In genomic region chr17:81034779-81035388, GRCh38 we compare ENCODE assay signal across 8 cellular contexts. TPM values are rescaled to one million over a fixed set of nuclear protein-coding genes. Genes with fewer than 3 reads are reported as not detected.
DNase-seq lines count a peak whose midpoint lies in the region; TF ChIP-seq lines count a peak whose summit lies in the region.

A gene with protein sequence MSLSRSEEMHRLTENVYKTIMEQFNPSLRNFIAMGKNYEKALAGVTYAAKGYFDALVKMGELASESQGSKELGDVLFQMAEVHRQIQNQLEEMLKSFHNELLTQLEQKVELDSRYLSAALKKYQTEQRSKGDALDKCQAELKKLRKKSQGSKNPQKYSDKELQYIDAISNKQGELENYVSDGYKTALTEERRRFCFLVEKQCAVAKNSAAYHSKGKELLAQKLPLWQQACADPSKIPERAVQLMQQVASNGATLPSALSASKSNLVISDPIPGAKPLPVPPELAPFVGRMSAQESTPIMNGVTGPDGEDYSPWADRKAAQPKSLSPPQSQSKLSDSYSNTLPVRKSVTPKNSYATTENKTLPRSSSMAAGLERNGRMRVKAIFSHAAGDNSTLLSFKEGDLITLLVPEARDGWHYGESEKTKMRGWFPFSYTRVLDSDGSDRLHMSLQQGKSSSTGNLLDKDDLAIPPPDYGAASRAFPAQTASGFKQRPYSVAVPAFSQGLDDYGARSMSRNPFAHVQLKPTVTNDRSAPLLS (plus strand): TSS chr17:81035151. CDS start chr17:81035255, 104 bp downstream.

- H3K9me3 ChIP-seq in HEK293 (ENCODE audit: control insufficient read depth, insufficient read depth, low read depth, low read length): no peaks in the 10 kb centered on the region
- H3K9me3 ChIP-seq in adipocyte (ENCODE audit: control insufficient read depth, low read length): no peaks in the 10 kb centered on the region
- H3K9me3 ChIP-seq in cardiac muscle cell (ENCODE audit: low read depth): no peaks in the 10 kb centered on the region
- H3K9me3 ChIP-seq in parathyroid adenoma (ENCODE audit: control insufficient read depth, low read length): no peaks in the 10 kb centered on the region
- H3K9me3 ChIP-seq in thymus (ENCODE audit: control insufficient read depth): no peaks in the 10 kb centered on the region

- H3K36me3 ChIP-seq in HEK293 (ENCODE audit: control insufficient read depth in 2 of 2, insufficient read depth in 1 of 2, low read length in 2 of 2) (peaks cover 0 to 39% of the 10 kb centered on the region in 2 experiments; a peak in 1 of 3 replicates), adipocyte (ENCODE audit: control insufficient read depth, insufficient read depth, low read length, severe bottlenecking) (no peaks in the 10 kb centered on the region), cardiac muscle cell (no peaks in the 10 kb centered on the region), parathyroid adenoma (ENCODE audit: control insufficient read depth, insufficient read depth, low read length) (no peaks in the 10 kb centered on the region), thymus (ENCODE audit: control insufficient read depth, insufficient read depth) (no peaks in the 10 kb centered on the region)

- POLR2A ChIA-PET in HEK293 (lab: Yijun Ruan, JAX): interaction anchor here (0.6 to 3.9 kb wide), 14 partner anchors 9 to 326 kb away, joined by 3 to 23 read pairs (median 4); no protein-coding TSS in a partner anchor

- H3K27ac ChIP-seq in HEK293 (ENCODE audit: extremely low read depth, low read depth, low read length) (peak within 1 kb of the TSS; percentile 58; the same call in 1 of the 2 replicates), cardiac muscle cell (no peak within 1 kb of the TSS), parathyroid adenoma (peak within 1 kb of the TSS; percentile 9), thymus (ENCODE audit: low read depth) (no peak within 1 kb of the TSS)

- 1% methylated on average over 76 of the region's 76 CpGs for WGBS in thymus

- H3K4me3 ChIP-seq in HEK293 (ENCODE audit: low read depth, low read length) (peak within 1 kb of the TSS; percentile 75), adipocyte (ENCODE audit: low read length) (peak within 1 kb of the TSS; percentile 87), cardiac muscle cell (peak within 1 kb of the TSS; percentile 71), parathyroid adenoma (ENCODE audit: low read depth, low read length) (peak within 1 kb of the TSS; percentile 76), thymus (ENCODE audit: low read length) (peak within 1 kb of the TSS; percentile 63)

- H3K4me2 ChIP-seq in parathyroid adenoma (ENCODE audit: low read length): peak within 1 kb of the TSS; percentile 97

- H2AFZ ChIP-seq in parathyroid adenoma: peak within 1 kb of the TSS; percentile 54

- CTCF ChIA-PET in HEK293 (lab: Yijun Ruan, JAX): interaction anchor here (0.6 to 4.3 kb wide), 3 partner anchors 12 to 63 kb away, joined by 4 to 24 read pairs (median 7); no protein-coding TSS in a partner anchor

- H3K9ac ChIP-seq in adipocyte (ENCODE audit: low read length) (peak within 1 kb of the TSS; percentile 78), parathyroid adenoma (no peak within 1 kb of the TSS)

- DNase-seq in G401 (ENCODE audit: low spot score): peak; percentile 97
- DNase-seq in NCI-H1105 (lab: John Stamatoyannopoulos, UW): peak; percentile 88
- peak; percentile 89 for DNase-seq in SW480 (ENCODE audit: low spot score)
- DNase-seq in adipocyte (ENCODE audit: low read depth): peak; percentile 98
- DNase-seq in cardiac muscle cell (ENCODE audit: low read depth in 1 of 2, low spot score in 1 of 2): peak; percentile 97

- TF ChIP-seq CTCF in HEK293 (tag by site-specific recombination; IDR thresholded peaks at IDR 0.05) (peak; percentile 47; the same call in 1 of the 2 replicates), cardiac muscle cell (IDR thresholded peaks at IDR 0.05; ENCODE audit: low read depth, low read length) (peak; percentile 7), parathyroid adenoma (IDR thresholded peaks at IDR 0.05) (no peak)

- H3K27me3 ChIP-seq in adipocyte (replicated peaks; ENCODE audit: control insufficient read depth, insufficient read depth, low read length) (no peaks in the 10 kb centered on the region), cardiac muscle cell (no peaks in the 10 kb centered on the region), parathyroid adenoma (ENCODE audit: control insufficient read depth, insufficient read depth, low read length) (no peaks in the 10 kb centered on the region), thymus (ENCODE audit: control insufficient read depth, insufficient read depth) (peaks cover 17% of the 10 kb centered on the region)

- peaks cover 4% of the 10 kb centered on the region; the same call in 1 of the 2 replicates for H3K4me1 ChIP-seq in HEK293 (ENCODE audit: control insufficient read depth, insufficient read depth, low read length)
- H3K4me1 ChIP-seq in adipocyte (ENCODE audit: control insufficient read depth, insufficient read depth, low read length): peaks cover 29% of the 10 kb centered on the region
- peaks cover 4% of the 10 kb centered on the region for H3K4me1 ChIP-seq in cardiac muscle cell (ENCODE audit: low read depth)
- peaks cover 15% of the 10 kb centered on the region for H3K4me1 ChIP-seq in parathyroid adenoma
- H3K4me1 ChIP-seq in thymus (ENCODE audit: control insufficient read depth, insufficient read depth, low read length): peaks cover 10% of the 10 kb centered on the region

- peaks cover 5% of the 10 kb centered on the region for H3K79me2 ChIP-seq in parathyroid adenoma

- in situ Hi-C loops in G401 (cut with HindIII; ENCODE audit: low sequenced_read_pairs): no loop called here

TF ChIP-seq in HEK293, 187 proteins besides CTCF, POLR2A, EP300 and RAD21 (continues in another document):
- TF ChIP-seq, protein P1, sequence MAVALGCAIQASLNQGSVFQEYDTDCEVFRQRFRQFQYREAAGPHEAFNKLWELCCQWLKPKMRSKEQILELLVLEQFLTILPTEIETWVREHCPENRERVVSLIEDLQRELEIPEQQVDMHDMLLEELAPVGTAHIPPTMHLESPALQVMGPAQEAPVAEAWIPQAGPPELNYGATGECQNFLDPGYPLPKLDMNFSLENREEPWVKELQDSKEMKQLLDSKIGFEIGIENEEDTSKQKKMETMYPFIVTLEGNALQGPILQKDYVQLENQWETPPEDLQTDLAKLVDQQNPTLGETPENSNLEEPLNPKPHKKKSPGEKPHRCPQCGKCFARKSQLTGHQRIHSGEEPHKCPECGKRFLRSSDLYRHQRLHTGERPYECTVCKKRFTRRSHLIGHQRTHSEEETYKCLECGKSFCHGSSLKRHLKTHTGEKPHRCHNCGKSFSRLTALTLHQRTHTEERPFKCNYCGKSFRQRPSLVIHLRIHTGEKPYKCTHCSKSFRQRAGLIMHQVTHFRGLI (tag by site-specific recombination; IDR thresholded peaks at IDR 0.05): no peak
- TF ChIP-seq ZNF132 (tag by site-specific recombination; IDR thresholded peaks at IDR 0.05; ENCODE audit: borderline replicate concordance): no peak
- TF ChIP-seq KLF10 (tag by site-specific recombination; IDR thresholded peaks at IDR 0.05): 0 out of 2 replicates have a peak, but pooled peaks have one; percentile 46
- no peak for TF ChIP-seq MYNN (tag by site-specific recombination; IDR thresholded peaks at IDR 0.05; ENCODE audit: borderline replicate concordance)
- TF ChIP-seq GFI1B (tag by site-specific recombination; IDR thresholded peaks at IDR 0.05): no peak
- no peak for TF ChIP-seq ZNF114 (tag by site-specific recombination; IDR thresholded peaks at IDR 0.05)
- TF ChIP-seq, protein P2, sequence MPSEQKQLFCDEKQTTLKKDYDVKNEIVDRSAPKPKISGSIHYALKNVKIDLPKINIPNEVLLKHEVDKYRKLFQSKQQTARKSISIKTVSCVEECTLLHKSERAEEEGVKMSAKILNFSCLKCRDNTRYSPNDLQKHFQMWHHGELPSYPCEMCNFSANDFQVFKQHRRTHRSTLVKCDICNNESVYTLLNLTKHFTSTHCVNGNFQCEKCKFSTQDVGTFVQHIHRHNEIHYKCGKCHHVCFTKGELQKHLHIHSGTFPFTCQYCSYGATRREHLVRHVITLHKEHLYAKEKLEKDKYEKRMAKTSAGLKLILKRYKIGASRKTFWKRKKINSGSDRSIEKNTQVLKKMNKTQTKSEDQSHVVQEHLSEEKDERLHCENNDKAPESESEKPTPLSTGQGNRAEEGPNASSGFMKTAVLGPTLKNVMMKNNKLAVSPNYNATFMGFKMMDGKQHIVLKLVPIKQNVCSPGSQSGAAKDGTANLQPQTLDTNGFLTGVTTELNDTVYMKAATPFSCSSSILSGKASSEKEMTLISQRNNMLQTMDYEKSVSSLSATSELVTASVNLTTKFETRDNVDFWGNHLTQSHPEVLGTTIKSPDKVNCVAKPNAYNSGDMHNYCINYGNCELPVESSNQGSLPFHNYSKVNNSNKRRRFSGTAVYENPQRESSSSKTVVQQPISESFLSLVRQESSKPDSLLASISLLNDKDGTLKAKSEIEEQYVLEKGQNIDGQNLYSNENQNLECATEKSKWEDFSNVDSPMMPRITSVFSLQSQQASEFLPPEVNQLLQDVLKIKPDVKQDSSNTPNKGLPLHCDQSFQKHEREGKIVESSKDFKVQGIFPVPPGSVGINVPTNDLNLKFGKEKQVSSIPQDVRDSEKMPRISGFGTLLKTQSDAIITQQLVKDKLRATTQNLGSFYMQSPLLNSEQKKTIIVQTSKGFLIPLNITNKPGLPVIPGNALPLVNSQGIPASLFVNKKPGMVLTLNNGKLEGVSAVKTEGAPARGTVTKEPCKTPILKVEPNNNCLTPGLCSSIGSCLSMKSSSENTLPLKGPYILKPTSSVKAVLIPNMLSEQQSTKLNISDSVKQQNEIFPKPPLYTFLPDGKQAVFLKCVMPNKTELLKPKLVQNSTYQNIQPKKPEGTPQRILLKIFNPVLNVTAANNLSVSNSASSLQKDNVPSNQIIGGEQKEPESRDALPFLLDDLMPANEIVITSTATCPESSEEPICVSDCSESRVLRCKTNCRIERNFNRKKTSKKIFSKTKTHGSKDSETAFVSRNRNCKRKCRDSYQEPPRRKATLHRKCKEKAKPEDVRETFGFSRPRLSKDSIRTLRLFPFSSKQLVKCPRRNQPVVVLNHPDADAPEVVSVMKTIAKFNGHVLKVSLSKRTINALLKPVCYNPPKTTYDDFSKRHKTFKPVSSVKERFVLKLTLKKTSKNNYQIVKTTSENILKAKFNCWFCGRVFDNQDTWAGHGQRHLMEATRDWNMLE (tag by site-specific recombination; conservative IDR thresholded peaks at IDR 0.05; ENCODE audit: low read depth): no peak
- peak; percentile 51 for TF ChIP-seq SP7 (tag by site-specific recombination; IDR thresholded peaks at IDR 0.05)
- no peak for TF ChIP-seq ZFP37 (tag by site-specific recombination; IDR thresholded peaks at IDR 0.05)
- no peak for TF ChIP-seq ZXDB (tag by site-specific recombination; IDR thresholded peaks at IDR 0.05)
- no peak for TF ChIP-seq ZNF791 (tag by site-specific recombination; IDR thresholded peaks at IDR 0.05)

RNA-seq across cellular contexts. Expression of the gene that starts here (rescaled TPM):
- total RNA-seq in G401 (2014; rRNA removed; shearing (Covaris generic)): 16.1 and 21.1 TPM in 2 replicates
- total RNA-seq in cardiac muscle cell: 16.2 and 24.9 TPM in 2 replicates
- 22.4 and 22.5 TPM in 2 replicates for polyA plus RNA-seq in cardiac muscle cell
- polyA plus RNA-seq in thymus: 23.1 TPM

Comparison
In these comparisons a context has a peak if more than half of its experiments do, and no peak if none do; other contexts are left out.
1. H3K27ac ChIP-seq: peak in HEK293 (single experiment) and parathyroid adenoma (single experiment); none in cardiac muscle cell (single experiment) and thymus (single experiment).
2. Peak in every context shown above with its lines, with median percentiles within 50 percentile points of each other: DNase-seq and H3K4me3 ChIP-seq.